In genomic region chr1:160086162-160086892, GRCh38 we compare ENCODE assay signal across 17 cellular contexts. TPM values are rescaled to one million over a fixed set of nuclear protein-coding genes. Genes with fewer than 3 reads are reported as not detected.
DNase-seq lines count a peak whose midpoint lies in the region; ATAC-seq, FAIRE-seq and TF ChIP-seq lines count a peak whose summit lies in the region.
"Had no signal": no experiment of that assay in that cellular context is flagged by ENCODE, and none has a peak within 500 bp of the region (broad histone marks: within the 10 kb centered on the region; RNA-seq: fewer than 3 reads in every experiment).

No MANE protein-coding gene starts in this region.

- no peaks in the 10 kb centered on the region for H3K36me3 ChIP-seq in psoas muscle (ENCODE audit: insufficient read depth in 1 of 2, low read depth in 1 of 2)
- H3K36me3 ChIP-seq: adrenal gland had no signal

- no peak overlapping the region for H3K4me3 ChIP-seq in psoas muscle
- H3K4me3 ChIP-seq: adrenal gland, suprapubic skin had no signal

- H3K9me3 ChIP-seq in psoas muscle: no peaks in the 10 kb centered on the region
- H3K9me3 ChIP-seq: adrenal gland, suprapubic skin had no signal

- intact Hi-C loops in psoas muscle (cut with DNase I): loop anchor here (5.0 to 10.0 kb wide), 2 partner anchors 206 to 288 kb away; no protein-coding TSS in a partner anchor

- DNase-seq in globus pallidus (ENCODE audit: low spot score) (peak; percentile 55), psoas muscle (no peak), urothelium cell line (ENCODE audit: low spot score) (no peak), epidermal melanocyte (ENCODE audit: insufficient read length, low spot score) (no peak), NCI-H526 (lab: John Stamatoyannopoulos, UW) (no peak)
- DNase-seq: GOT3 had no signal

- no peaks in the 10 kb centered on the region for H3K4me1 ChIP-seq in psoas muscle

- H3K27ac ChIP-seq in angular gyrus (ENCODE audit: low read depth, low read length) (peak overlapping the region; percentile 99), psoas muscle (peak overlapping the region; percentile 27)
- H3K27ac ChIP-seq: adrenal gland, KMS-11, suprapubic skin had no signal

- TF ChIP-seq CTCF in psoas muscle (IDR thresholded peaks at IDR 0.05): no peak

- peaks cover 0 to 20% (median 0%) of the 10 kb centered on the region in 3 donors for H3K27me3 ChIP-seq in psoas muscle (ENCODE audit: insufficient read depth in 3 of 3, low read length in 2 of 3)

- 62 to 74% (median 64%) methylated on average over 11 of the region's 11 CpGs for WGBS in psoas muscle, 3 donors

- peak; percentile 23 for FAIRE-seq in urothelium cell line (lab: Jason Lieb, UNC)

- ATAC-seq in psoas muscle (peak in 1 of 4 donors; percentile 41), HG03469 (IDR thresholded peaks at IDR 0.05; ENCODE audit: unreplicated experiment) (no peak)

RNA-seq across cellular contexts. Expression of gene KCNJ9, which starts 5.0 kb away (rescaled TPM):
- not detected for total RNA-seq in psoas muscle
- under 1 TPM in 2 of 3 donors, not detected in 1; 0.01 to 0.04 TPM for polyA plus RNA-seq in psoas muscle
- total RNA-seq: activated CD4-positive, alpha-beta T cell treated with anti-CD3 and anti-CD28 coated beads, Interleukin-2, amount 10 ng/mL, durations not matched to agents 24 days and 14 days; Daoy; endodermal cell; kidney epithelial cell; mesenteric fat pad; posterior vena cava had no signal

RNA-seq across cellular contexts. Expression of gene IGSF8, which starts 12.1 kb away (rescaled TPM):
- total RNA-seq in psoas muscle: 1 to 10 TPM; 4.3 to 8.6 (median 6.4) TPM
- polyA plus RNA-seq in psoas muscle: 1 to 10 TPM; 4.9 to 6.5 (median 6.4) TPM

RNA-seq across cellular contexts. Expression of gene KCNJ10, which starts 16.4 kb away (rescaled TPM):
- total RNA-seq in psoas muscle: under 1 TPM in 2 of 4 donors, not detected in 2; 0.08 to 0.09 TPM
- polyA plus RNA-seq in psoas muscle: under 1 TPM in 2 of 3 donors, not detected in 1; 0.01 to 0.03 TPM
- total RNA-seq: activated CD4-positive, alpha-beta T cell treated with anti-CD3 and anti-CD28 coated beads, Interleukin-2, amount 10 ng/mL, durations not matched to agents 24 days and 14 days; suprapubic skin had no signal

RNA-seq across cellular contexts. Expression of gene ATP1A2, which starts 29.2 kb away (rescaled TPM):
- 1,000 to 10,000 TPM in 1 of 4 donors, 100 to 1,000 TPM in 3; 523 to 1,040 (median 587) TPM for total RNA-seq in psoas muscle
- 100 to 1,000 TPM in 2 of 3 donors, 10 to 100 TPM in 1; 52.5 to 194 (median 162) TPM for polyA plus RNA-seq in psoas muscle
- total RNA-seq: activated CD4-positive, alpha-beta T cell treated with anti-CD3 and anti-CD28 coated beads, Interleukin-2, amount 10 ng/mL, durations not matched to agents 24 days and 14 days; Daoy had no signal

RNA-seq across cellular contexts. Expression of gene PIGM, which starts 54.5 kb away (rescaled TPM):
- 1 to 10 TPM in 3 of 4 donors, under 1 TPM in 1; 0.84 to 1.5 (median 1.4) TPM for total RNA-seq in psoas muscle
- 1 to 10 TPM in 2 of 3 donors, under 1 TPM in 1; 0.66 to 1.4 (median 1.3) TPM for polyA plus RNA-seq in psoas muscle
